Comparison of ENCODE assay signal across 8 cellular contexts in the genomic region with DNA sequence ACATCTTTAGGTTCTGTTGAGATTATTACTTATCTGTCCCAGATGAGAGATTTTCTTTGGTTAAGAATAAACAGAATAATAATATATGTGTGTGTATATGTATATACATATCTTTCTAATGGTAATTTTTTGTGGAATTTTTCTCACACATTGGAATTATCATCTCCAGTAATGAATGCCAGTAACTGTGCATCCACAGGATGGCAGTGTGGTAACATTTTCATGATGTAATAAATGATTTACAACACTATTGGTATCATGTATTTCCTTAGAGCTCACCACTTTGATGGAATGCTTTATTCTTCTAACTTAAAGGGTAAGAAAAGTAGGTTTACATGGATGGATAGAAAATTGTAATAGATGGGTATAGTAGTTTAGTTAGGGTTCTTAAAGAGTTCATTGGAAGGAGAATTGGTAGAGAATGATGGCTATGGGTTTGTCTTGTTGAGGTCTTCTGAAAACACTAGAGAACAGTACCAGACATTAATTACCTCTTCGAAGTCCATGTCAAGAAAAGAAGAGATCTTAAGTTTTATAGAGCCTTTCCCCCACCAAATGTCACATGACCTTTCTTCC.
DNase-seq lines count a peak whose midpoint lies in the region; ATAC-seq and TF ChIP-seq lines count a peak whose summit lies in the region.
"Had no signal": no experiment of that assay in that cellular context is flagged by ENCODE, and none has a peak within 500 bp of the region (broad histone marks: within the 10 kb centered on the region; RNA-seq: fewer than 3 reads in every experiment).

No MANE protein-coding gene starts in this region.

- no peak overlapping the region for H3K4me2 ChIP-seq in OCI-LY7 (ENCODE audit: low read length)

- peak; percentile 63 for ATAC-seq in esophagus mucosa
- no peak for ATAC-seq in stimulated activated naive CD8-positive, alpha-beta T cell treated with anti-CD3 and anti-CD28 coated beads, Interleukin-15, Interleukin-2, amounts not matched to agents 100 U/mL and 50 U/mL, for 24 hours

- peak; percentile 23 for DNase-seq in OCI-LY7 (ENCODE audit: low spot score)
- DNase-seq in prostate gland (ENCODE audit: low spot score), result peak; percentile 13
- DNase-seq in stimulated activated CD4-positive, alpha-beta T cell treated with anti-CD3 and anti-CD28 coated beads, Interleukin-4, amount 100 ng/mL, for 1 hour, result no peak
- DNase-seq in activated CD4-positive, alpha-beta T cell treated with anti-CD3 and anti-CD28 coated beads for 1 hour, result no peak
- DNase-seq in stimulated activated naive CD8-positive, alpha-beta T cell treated with anti-CD3 and anti-CD28 coated beads, Interleukin-15, Interleukin-2, amounts not matched to agents 100 U/mL and 50 U/mL, for 24 hours, result no peak

- CTCF ChIA-PET in OCI-LY7 (lab: Charles Lee; ENCODE audit: unreplicated experiment), result no interaction called here

- no TSS peak for BruUV-seq in OCI-LY7 (replicated peaks; lab: Mats Ljungman, UMichigan)

- H3K4me3 ChIP-seq in OCI-LY7 (ENCODE audit: low read depth, low read length, poor library complexity, severe bottlenecking), result no peak overlapping the region
- H3K4me3 ChIP-seq in prostate gland, result no peak overlapping the region
- H3K4me3 ChIP-seq: SJSA1 had no signal

- H3K27ac ChIP-seq in OCI-LY7 (ENCODE audit: low read depth, low read length, poor library complexity, severe bottlenecking) (no peak overlapping the region), prostate gland (no peak overlapping the region)
- H3K27ac ChIP-seq: SJSA1 had no signal

- no peak for TF ChIP-seq POLR2A in prostate gland (IDR thresholded peaks at IDR 0.05)

- WGBS in prostate gland, result 64% methylated on average over 1 of the region's 1 CpG

- no peak overlapping the region for H2AFZ ChIP-seq in OCI-LY7 (ENCODE audit: low read length)

- H3K27me3 ChIP-seq in prostate gland (replicated peaks; ENCODE audit: insufficient read depth), result no peaks in the 10 kb centered on the region
- H3K27me3 ChIP-seq: SJSA1 had no signal

- no peaks in the 10 kb centered on the region for H3K9me2 ChIP-seq in OCI-LY7 (ENCODE audit: insufficient read depth, low read length)

- H3K36me3 ChIP-seq in OCI-LY7 (ENCODE audit: insufficient read depth, low read length) (peaks cover 95% of the 10 kb centered on the region), prostate gland (no peaks in the 10 kb centered on the region)

- peaks cover 66% of the 10 kb centered on the region for H3K79me2 ChIP-seq in OCI-LY7 (ENCODE audit: insufficient read depth, low read depth, low read length)

- H3K4me1 ChIP-seq in OCI-LY7 (ENCODE audit: insufficient read depth, low read length, poor library complexity, severe bottlenecking), result no peaks in the 10 kb centered on the region
- H3K4me1 ChIP-seq in prostate gland (replicated peaks), result no peaks in the 10 kb centered on the region
- H3K4me1 ChIP-seq: SJSA1 had no signal

- POLR2A ChIA-PET in OCI-LY7 (lab: Charles Lee), result no interaction called here

- H3K9me3 ChIP-seq in OCI-LY7 (ENCODE audit: low read length) (peaks cover 48% of the 10 kb centered on the region; the same call in 1 of the 2 replicates), prostate gland (no peaks in the 10 kb centered on the region)
- H3K9me3 ChIP-seq: SJSA1 had no signal

- no peaks in the 10 kb centered on the region for H4K20me1 ChIP-seq in OCI-LY7 (ENCODE audit: insufficient read depth, low read length)

- TF ChIP-seq CTCF in GM12872 (IDR thresholded peaks at IDR 0.05; ENCODE audit: insufficient read depth, low read depth, low read length) (peak; percentile 19; the same call in 2 of the 3 replicates), OCI-LY7 (conservative IDR thresholded peaks at IDR 0.05; ENCODE audit: low read length) (peak; percentile 77), prostate gland (IDR thresholded peaks at IDR 0.05) (peak in 3 of 4 experiments; percentile 43 to 71 (median 70))

- intact Hi-C loops in OCI-LY7 (cut with micrococcal nuclease; ENCODE audit: unreplicated experiment), result no loop called here
- intact Hi-C loops in prostate gland (cut with DNase I), result loop anchor here (5.0 to 10.0 kb wide), 2 partner anchors 154 to 532 kb away; no protein-coding TSS in a partner anchor

Comparison
In these comparisons a context has a peak if more than half of its experiments do, and no peak if none do; other contexts are left out.
1. CTCF ChIP-seq: peak in every context shown above with its lines; median percentile 77 in OCI-LY7; 70 in prostate gland; 19 in GM12872.
2. DNase-seq: peak in OCI-LY7 (single experiment) and prostate gland (single experiment); none in stimulated activated CD4-positive, alpha-beta T cell treated with anti-CD3 and anti-CD28 coated beads, Interleukin-4, amount 100 ng/mL, for 1 hour (single experiment), activated CD4-positive, alpha-beta T cell treated with anti-CD3 and anti-CD28 coated beads for 1 hour (single experiment) and stimulated activated naive CD8-positive, alpha-beta T cell treated with anti-CD3 and anti-CD28 coated beads, Interleukin-15, Interleukin-2, amounts not matched to agents 100 U/mL and 50 U/mL, for 24 hours (single experiment).